Comparison of ENCODE assay signal across 25 cellular contexts in genomic region chr7:115070311-115070710, GRCh38.
DNase-seq lines count a peak whose midpoint lies in the region; ATAC-seq and FAIRE-seq lines count a peak whose summit lies in the region.
"Had no signal": no experiment of that assay in that cellular context is flagged by ENCODE, and none has a peak within 500 bp of the region (broad histone marks: within the 10 kb centered on the region; RNA-seq: fewer than 3 reads in every experiment).

No MANE protein-coding gene starts in this region.

- no peak for ATAC-seq in left ventricle myocardium superior
- ATAC-seq in HG03159 (IDR thresholded peaks at IDR 0.05; ENCODE audit: unreplicated experiment): no peak
- no peak for ATAC-seq in GM19328 (IDR thresholded peaks at IDR 0.05; ENCODE audit: unreplicated experiment)
- ATAC-seq: HepG2, K562, Panc1 had no signal

- intact Hi-C loops in left ventricle myocardium superior (cut with micrococcal nuclease): no loop called here

- peak; percentile 77 for FAIRE-seq in RCC 7860 (lab: Jason Lieb, UNC)
- FAIRE-seq in urothelium cell line (lab: Jason Lieb, UNC): no peak
- FAIRE-seq: HepG2, K562 had no signal

- peak; percentile 36 for DNase-seq in HT1080 (ENCODE audit: low read depth)
- peak; percentile 46 for DNase-seq in RCC 7860 (ENCODE audit: low spot score)
- DNase-seq in iris pigment epithelial cell (ENCODE audit: low read depth): peak; percentile 31
- peak; percentile 2 for DNase-seq in urothelium cell line (ENCODE audit: low spot score)
- DNase-seq in left ventricle myocardium superior: no peak
- DNase-seq: BE2C, DMS153, DND-41, GOT3, HFFc6, Kasumi-1, MG63, NCI-H1105 treated with DMSO at 0.1 percent for 48 hours, NCI-H146, NCI-H2029, NCI-H446 treated with DMSO at 0.1 percent for 48 hours, NCI-H526, NCI-H82, SHP77 treated with DMSO at 0.1 percent for 48 hours, T-helper 1 cell had no signal
